Comparison of ENCODE assay signal across 16 cellular contexts in genomic region chr5:64775288-64775687, GRCh38.
"Had no signal": no experiment of that assay in that cellular context is flagged by ENCODE, and none has a peak within 500 bp of the region (broad histone marks: within the 10 kb centered on the region; RNA-seq: fewer than 3 reads in every experiment).

No MANE protein-coding gene starts in this region.

- H3K27me3 Mint-ChIP-seq: activated naive CD8-positive, alpha-beta T cell treated with anti-CD3 and anti-CD28 coated beads, Interleukin-2, amount 10 ng/mL, durations not matched to agents 7 days and 5 days; activated T-cell treated with anti-CD3 and anti-CD28 coated beads, Interleukin-2, amount 50 U/mL, for 24 hours; naive B cell had no signal

- H3K4me3 ChIP-seq: breast epithelium, dorsolateral prefrontal cortex, lower lobe of right lung, skin epidermis had no signal

- ATAC-seq: esophagus mucosa; stimulated activated effector memory CD8-positive, alpha-beta T cell treated with anti-CD3 and anti-CD28 coated beads, Interleukin-12 subunit alpha, Interleukin-12 subunit beta, amount 100 ng/mL, for 72 hours had no signal

- H3K27ac Mint-ChIP-seq: activated naive CD8-positive, alpha-beta T cell treated with anti-CD3 and anti-CD28 coated beads, Interleukin-2, amount 10 ng/mL, durations not matched to agents 7 days and 5 days; activated T-cell treated with anti-CD3 and anti-CD28 coated beads, Interleukin-2, amount 50 U/mL, for 24 hours had no signal

- H3K27me3 ChIP-seq: breast epithelium, dorsolateral prefrontal cortex had no signal

- H3K4me3 Mint-ChIP-seq: activated naive CD8-positive, alpha-beta T cell treated with anti-CD3 and anti-CD28 coated beads, Interleukin-2, amount 10 ng/mL, durations not matched to agents 7 days and 5 days; activated T-cell treated with anti-CD3 and anti-CD28 coated beads, Interleukin-2, amount 50 U/mL, for 24 hours; stimulated activated effector memory CD8-positive, alpha-beta T cell treated with anti-CD3 and anti-CD28 coated beads, Interleukin-12 subunit alpha, Interleukin-12 subunit beta, amount 100 ng/mL, for 72 hours had no signal

- H3K27ac ChIP-seq: breast epithelium, lower lobe of right lung, parathyroid adenoma, skin epidermis had no signal

- H3K9me3 ChIP-seq: breast epithelium, lower lobe of right lung had no signal

- DNase-seq: activated CD4-positive, alpha-beta T cell treated with anti-CD3 and anti-CD28 coated beads, Interleukin-2, amount 50 U/mL, for 4 hours; activated CD4-positive, CD25-positive, alpha-beta regulatory T cell treated with anti-CD3 and anti-CD28 coated beads, Interleukin-2, amount 50 U/mL, for 72 hours; activated gamma-delta T cell treated with Interleukin-2 at 50 U/mL for 16 hours; activated naive CD8-positive, alpha-beta T cell treated with anti-CD3 and anti-CD28 coated beads, Interleukin-2, amount 10 ng/mL, durations not matched to agents 7 days and 5 days; activated T-cell treated with anti-CD3 and anti-CD28 coated beads, Interleukin-2, amount 50 U/mL, for 24 hours; anterior cingulate cortex; dorsolateral prefrontal cortex; lower lobe of right lung; naive B cell; substantia nigra; trophoblast cell had no signal
